27 cellular contexts compared by ENCODE assay signal in genomic region chr18:52861558-52861957, GRCh38.
"Had no signal": no experiment of that assay in that cellular context is flagged by ENCODE, and none has a peak within 500 bp of the region (broad histone marks: within the 10 kb centered on the region; RNA-seq: fewer than 3 reads in every experiment).

No MANE protein-coding gene starts in this region.

- H3K27me3 ChIP-seq: stomach, suprapubic skin, testis, thyroid gland, tibial artery, tibial nerve, transverse colon, upper lobe of left lung, upper lobe of right lung, uterus, vagina had no signal

- H3K4me1 ChIP-seq: stomach, suprapubic skin, testis, thyroid gland, tibial artery, tibial nerve, transverse colon, upper lobe of left lung, upper lobe of right lung, uterus, vagina had no signal

- H3K36me3 ChIP-seq: stomach, suprapubic skin, thoracic aorta, thyroid gland, tibial artery, tibial nerve, transverse colon, upper lobe of left lung, upper lobe of right lung, uterus, vagina had no signal

- ATAC-seq: stimulated activated effector memory CD8-positive, alpha-beta T cell treated with anti-CD3 and anti-CD28 coated beads, Interleukin-12 subunit alpha, Interleukin-12 subunit beta, amount 100 ng/mL, for 72 hours; stimulated activated memory B cell treated with anti-CD40 and anti-IgM and Interleukin-4, amounts not matched to agents 10 μg/mL and 1 μg/mL and 100 μg/mL, for 72 hours; stimulated activated naive B cell treated with anti-CD40 and anti-IgM and Interleukin-4, amounts not matched to agents 10 μg/mL and 1 μg/mL and 100 μg/mL, for 72 hours; stimulated activated naive CD8-positive, alpha-beta T cell treated with anti-CD3 and anti-CD28 coated beads, Interleukin-15, amount 100 ng/mL, for 72 hours; stimulated activated naive CD8-positive, alpha-beta T cell treated with anti-CD3 and anti-CD28 coated beads, Interleukin-15, Interleukin-2, amounts not matched to agents 100 U/mL and 50 U/mL, for 24 hours; upper lobe of right lung had no signal

- H3K9me3 ChIP-seq: suprapubic skin, testis, thoracic aorta, thyroid gland, tibial artery, transverse colon, upper lobe of left lung, upper lobe of right lung, uterus, vagina had no signal

- FAIRE-seq: urothelium cell line had no signal

- H3K27ac ChIP-seq: stomach, suprapubic skin, testis, thoracic aorta, thyroid gland, tibial artery, tibial nerve, transverse colon, upper lobe of left lung, upper lobe of right lung, uterus, vagina had no signal

- DNase-seq: stimulated activated CD4-positive, alpha-beta T cell treated with anti-CD3 and anti-CD28 coated beads, Interleukin-2, amount 100 ng/mL, for 48 hours; stimulated activated CD4-positive, alpha-beta T cell treated with anti-CD3 and anti-CD28 coated beads, Interleukin-4, amount 100 ng/mL, for 1 hour; stimulated activated CD4-positive, alpha-beta T cell treated with anti-CD3 and anti-CD28 coated beads, Interleukin-4, amount 100 ng/mL, for 24 hours; stimulated activated CD4-positive, alpha-beta T cell treated with anti-CD3 and anti-CD28 coated beads, Interleukin-4, amount 100 ng/mL, for 4 hours; stimulated activated CD8-positive, alpha-beta memory T cell treated with anti-CD3 and anti-CD28 coated beads, Interleukin-4, amount 100 ng/mL, for 48 hours; stimulated activated naive B cell treated with anti-CD40 and anti-IgM and Interleukin-4, amounts not matched to agents 10 μg/mL and 1 μg/mL and 100 μg/mL, for 72 hours; stimulated activated naive CD4-positive, alpha-beta T cell; stimulated activated naive CD4-positive, alpha-beta T cell treated with Interleukin-2 at 50 U/mL for 16 hours; stimulated activated naive CD8-positive, alpha-beta T cell treated with anti-CD3 and anti-CD28 coated beads, Interleukin-15, amount 100 ng/mL, for 72 hours; stimulated activated naive CD8-positive, alpha-beta T cell treated with anti-CD3 and anti-CD28 coated beads, Interleukin-15, Interleukin-2, amounts not matched to agents 100 U/mL and 50 U/mL, for 24 hours; stomach; substantia nigra; testis; thyroid gland; tibial artery; transverse colon; trophoblast cell; upper lobe of left lung; upper lobe of right lung; uterus had no signal

- H3K4me3 ChIP-seq: stomach, suprapubic skin, testis, thoracic aorta, thyroid gland, tibial artery, tibial nerve, transverse colon, upper lobe of left lung, upper lobe of right lung, uterus, vagina had no signal
